In the genomic region with DNA sequence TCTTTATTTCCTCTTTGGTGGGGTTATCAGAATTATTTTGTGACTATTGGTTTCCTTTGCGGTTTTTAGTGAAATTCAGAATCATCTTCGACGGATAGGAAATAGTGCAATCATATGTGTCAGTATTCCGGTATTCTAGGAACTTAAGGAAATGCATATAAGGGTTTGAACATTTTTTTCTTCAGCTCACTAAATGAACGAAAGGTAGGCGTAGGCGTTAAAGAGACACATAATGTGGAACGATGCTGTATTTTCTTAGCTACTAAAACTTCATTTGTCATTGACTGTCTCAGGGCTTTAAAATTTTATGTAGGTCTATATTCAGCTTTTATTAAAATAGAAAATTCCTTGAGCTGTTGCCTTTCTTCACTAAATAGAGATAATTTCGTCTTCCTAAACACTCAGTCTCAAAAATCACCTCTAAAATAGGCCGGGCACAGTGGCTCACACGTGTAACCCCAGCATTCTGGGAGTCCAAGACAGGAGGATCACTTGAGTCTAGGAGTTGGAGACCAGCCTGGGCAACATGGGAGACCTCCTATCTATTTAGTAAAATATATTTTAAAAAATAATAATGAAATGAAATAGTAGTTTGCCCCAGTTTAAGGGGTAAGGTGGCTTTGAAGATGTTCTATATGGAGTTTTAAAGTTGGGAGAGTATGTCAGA, we compare ENCODE assay signal across 8 cellular contexts. TPM values are rescaled to one million over a fixed set of nuclear protein-coding genes. Genes with fewer than 3 reads are reported as not detected.
DNase-seq lines count a peak whose midpoint lies in the region; ATAC-seq, FAIRE-seq and TF ChIP-seq lines count a peak whose summit lies in the region.

No MANE protein-coding gene starts in this region.

- CTCF ChIA-PET in activated naive CD4-positive, alpha-beta T cell treated with anti-CD3 and anti-CD28 coated beads, Interleukin-2, amount 10 ng/mL, durations not matched to agents 7 days and 5 days (lab: Charles Lee), result interaction anchor here (0.7 to 8.7 kb wide), 4 partner anchors 18 to 98 kb away, joined by 3 to 67 read pairs (median 3); no protein-coding TSS in a partner anchor
- CTCF ChIA-PET in activated CD8-positive, alpha-beta T cell treated with anti-CD3 and anti-CD28 coated beads for 36 hours (lab: Charles Lee), result interaction anchor here (0.7 to 7.1 kb wide), 10 partner anchors 11 to 102 kb away, joined by 3 to 98 read pairs (median 4); a partner anchor contains a TSS

- intact Hi-C loops in activated CD8-positive, alpha-beta T cell treated with anti-CD3 and anti-CD28 coated beads for 36 hours (cut with micrococcal nuclease), result loop anchor here (2.0 to 5.0 kb wide), 3 partner anchors 17 to 96 kb away; no protein-coding TSS in a partner anchor
- intact Hi-C loops in tibial artery (cut with DNase I; ENCODE audit: low total_unique reads), result loop anchor here (5.0 kb wide), 1 partner anchor 101 kb away; a partner anchor contains a TSS

- no peaks in the 10 kb centered on the region for H3K9me3 Mint-ChIP-seq in activated naive CD4-positive, alpha-beta T cell treated with anti-CD3 and anti-CD28 coated beads, Interleukin-2, amount 10 ng/mL, durations not matched to agents 7 days and 5 days
- no peaks in the 10 kb centered on the region for H3K9me3 Mint-ChIP-seq in activated CD8-positive, alpha-beta T cell treated with anti-CD3 and anti-CD28 coated beads for 36 hours

- H3K27ac ChIP-seq in liver (ENCODE audit: low read depth in 1 of 2, low read length in 2 of 2) (peak overlapping the region; percentile 76 to 92), tibial artery (peak overlapping the region; percentile 96 to 98)

- peak overlapping the region; percentile 84 for H3K4me3 Mint-ChIP-seq in activated naive CD4-positive, alpha-beta T cell treated with anti-CD3 and anti-CD28 coated beads, Interleukin-2, amount 10 ng/mL, durations not matched to agents 7 days and 5 days
- H3K4me3 Mint-ChIP-seq in activated CD8-positive, alpha-beta T cell treated with anti-CD3 and anti-CD28 coated beads for 36 hours, result peak overlapping the region; percentile 84

- peak overlapping the region in 1 of 2 donors; percentile 68 for H3K9ac ChIP-seq in liver (ENCODE audit: low read depth in 1 of 2, low read length in 2 of 2)

- H3K27me3 Mint-ChIP-seq in activated naive CD4-positive, alpha-beta T cell treated with anti-CD3 and anti-CD28 coated beads, Interleukin-2, amount 10 ng/mL, durations not matched to agents 7 days and 5 days, result peaks cover 8% of the 10 kb centered on the region
- peaks cover 2% of the 10 kb centered on the region for H3K27me3 Mint-ChIP-seq in activated CD8-positive, alpha-beta T cell treated with anti-CD3 and anti-CD28 coated beads for 36 hours

- H3K9me3 ChIP-seq in liver (ENCODE audit: control insufficient read depth in 4 of 4, low read length in 3 of 4) (no peaks in the 10 kb centered on the region), tibial artery (no peaks in the 10 kb centered on the region)

- no peak for TF ChIP-seq RAD21 in liver (IDR thresholded peaks at IDR 0.05)

- DNase-seq in activated naive CD4-positive, alpha-beta T cell treated with anti-CD3 and anti-CD28 coated beads, Interleukin-2, amount 10 ng/mL, durations not matched to agents 7 days and 5 days, result no peak
- DNase-seq in activated naive CD4-positive, alpha-beta T cell treated with Interleukin-2 at 50 U/mL for 16 hours, result no peak
- DNase-seq in activated CD8-positive, alpha-beta T cell treated with anti-CD3 and anti-CD28 coated beads for 36 hours, result peak; percentile 17
- DNase-seq in tibial artery (no peak), NCI-H1105 (lab: John Stamatoyannopoulos, UW) (no peak), GM20000 (ENCODE audit: low spot score) (no peak), GM19239 (ENCODE audit: insufficient read length, low spot score) (no peak)

- H3K36me3 ChIP-seq in liver (ENCODE audit: control insufficient read depth in 4 of 4, insufficient read depth in 3 of 4, low read depth in 1 of 4, low read length in 3 of 4) (no peaks in the 10 kb centered on the region), tibial artery (no peaks in the 10 kb centered on the region)

- peaks cover 67% of the 10 kb centered on the region for H3K4me1 Mint-ChIP-seq in activated naive CD4-positive, alpha-beta T cell treated with anti-CD3 and anti-CD28 coated beads, Interleukin-2, amount 10 ng/mL, durations not matched to agents 7 days and 5 days
- H3K4me1 Mint-ChIP-seq in activated CD8-positive, alpha-beta T cell treated with anti-CD3 and anti-CD28 coated beads for 36 hours (ENCODE audit: low read depth), result peaks cover 56% of the 10 kb centered on the region

- peak; percentile 25 for ATAC-seq in activated CD8-positive, alpha-beta T cell treated with anti-CD3 and anti-CD28 coated beads for 36 hours

- FAIRE-seq in GM19239 (lab: Jason Lieb, UNC), result no peak

- H3K4me3 ChIP-seq in liver (ENCODE audit: low read depth in 1 of 3, low read length in 3 of 3) (no peak overlapping the region), tibial artery (no peak overlapping the region)

- peak overlapping the region; percentile 99 for H3K27ac Mint-ChIP-seq in activated naive CD4-positive, alpha-beta T cell treated with anti-CD3 and anti-CD28 coated beads, Interleukin-2, amount 10 ng/mL, durations not matched to agents 7 days and 5 days
- peak overlapping the region; percentile 100 for H3K27ac Mint-ChIP-seq in activated CD8-positive, alpha-beta T cell treated with anti-CD3 and anti-CD28 coated beads for 36 hours

- H3K27me3 ChIP-seq in liver (ENCODE audit: control insufficient read depth in 4 of 4, insufficient read depth in 4 of 4, low read length in 3 of 4) (no peaks in the 10 kb centered on the region), tibial artery (no peaks in the 10 kb centered on the region)

- H3K4me1 ChIP-seq in liver (ENCODE audit: control insufficient read depth in 4 of 4, insufficient read depth in 4 of 4, low read length in 3 of 4) (peaks cover 2 to 21% (median 7%) of the 10 kb centered on the region in 4 donors), tibial artery (peaks cover 0 to 16% (median 2%) of the 10 kb centered on the region in 4 donors)

- 70% methylated on average over 11 of the region's 11 CpGs for WGBS in liver

- POLR2A ChIA-PET in activated CD8-positive, alpha-beta T cell treated with anti-CD3 and anti-CD28 coated beads for 36 hours (lab: Charles Lee), result interaction anchor here (0.9 to 3.8 kb wide), 8 partner anchors 12 to 156 kb away, joined by 3 to 32 read pairs (median 8); a partner anchor contains a TSS

- H3K36me3 Mint-ChIP-seq in activated naive CD4-positive, alpha-beta T cell treated with anti-CD3 and anti-CD28 coated beads, Interleukin-2, amount 10 ng/mL, durations not matched to agents 7 days and 5 days, result peaks cover 18% of the 10 kb centered on the region
- H3K36me3 Mint-ChIP-seq in activated CD8-positive, alpha-beta T cell treated with anti-CD3 and anti-CD28 coated beads for 36 hours (ENCODE audit: low read depth), result peaks cover 21% of the 10 kb centered on the region

- TF ChIP-seq CTCF in activated CD8-positive, alpha-beta T cell treated with anti-CD3 and anti-CD28 coated beads for 36 hours (IDR thresholded peaks at IDR 0.05), result no peak
- TF ChIP-seq CTCF in liver (IDR thresholded peaks at IDR 0.05; ENCODE audit: low read depth, low read length, missing input control), result no peak
- TF ChIP-seq CTCF in tibial artery (IDR thresholded peaks at IDR 0.05), result no peak
- no peak for TF ChIP-seq CTCF in GM20000 (IDR thresholded peaks at IDR 0.05; ENCODE audit: extremely low read depth, missing control alignments)

TF ChIP-seq in liver, 16 proteins besides CTCF, POLR2A, EP300 and RAD21:
- TF ChIP-seq, protein P1, sequence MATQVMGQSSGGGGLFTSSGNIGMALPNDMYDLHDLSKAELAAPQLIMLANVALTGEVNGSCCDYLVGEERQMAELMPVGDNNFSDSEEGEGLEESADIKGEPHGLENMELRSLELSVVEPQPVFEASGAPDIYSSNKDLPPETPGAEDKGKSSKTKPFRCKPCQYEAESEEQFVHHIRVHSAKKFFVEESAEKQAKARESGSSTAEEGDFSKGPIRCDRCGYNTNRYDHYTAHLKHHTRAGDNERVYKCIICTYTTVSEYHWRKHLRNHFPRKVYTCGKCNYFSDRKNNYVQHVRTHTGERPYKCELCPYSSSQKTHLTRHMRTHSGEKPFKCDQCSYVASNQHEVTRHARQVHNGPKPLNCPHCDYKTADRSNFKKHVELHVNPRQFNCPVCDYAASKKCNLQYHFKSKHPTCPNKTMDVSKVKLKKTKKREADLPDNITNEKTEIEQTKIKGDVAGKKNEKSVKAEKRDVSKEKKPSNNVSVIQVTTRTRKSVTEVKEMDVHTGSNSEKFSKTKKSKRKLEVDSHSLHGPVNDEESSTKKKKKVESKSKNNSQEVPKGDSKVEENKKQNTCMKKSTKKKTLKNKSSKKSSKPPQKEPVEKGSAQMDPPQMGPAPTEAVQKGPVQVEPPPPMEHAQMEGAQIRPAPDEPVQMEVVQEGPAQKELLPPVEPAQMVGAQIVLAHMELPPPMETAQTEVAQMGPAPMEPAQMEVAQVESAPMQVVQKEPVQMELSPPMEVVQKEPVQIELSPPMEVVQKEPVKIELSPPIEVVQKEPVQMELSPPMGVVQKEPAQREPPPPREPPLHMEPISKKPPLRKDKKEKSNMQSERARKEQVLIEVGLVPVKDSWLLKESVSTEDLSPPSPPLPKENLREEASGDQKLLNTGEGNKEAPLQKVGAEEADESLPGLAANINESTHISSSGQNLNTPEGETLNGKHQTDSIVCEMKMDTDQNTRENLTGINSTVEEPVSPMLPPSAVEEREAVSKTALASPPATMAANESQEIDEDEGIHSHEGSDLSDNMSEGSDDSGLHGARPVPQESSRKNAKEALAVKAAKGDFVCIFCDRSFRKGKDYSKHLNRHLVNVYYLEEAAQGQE (IDR thresholded peaks at IDR 0.05), result no peak
- peak; percentile 12 for TF ChIP-seq NR2F2 (IDR thresholded peaks at IDR 0.05)
- no peak for TF ChIP-seq TAF1 (conservative IDR thresholded peaks at IDR 0.05)
- TF ChIP-seq, protein P2, sequence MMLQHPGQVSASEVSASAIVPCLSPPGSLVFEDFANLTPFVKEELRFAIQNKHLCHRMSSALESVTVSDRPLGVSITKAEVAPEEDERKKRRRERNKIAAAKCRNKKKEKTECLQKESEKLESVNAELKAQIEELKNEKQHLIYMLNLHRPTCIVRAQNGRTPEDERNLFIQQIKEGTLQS (IDR thresholded peaks at IDR 0.05), result no peak
- TF ChIP-seq FOXA2 (IDR thresholded peaks at IDR 0.05), result no peak

RNA-seq across cellular contexts. Expression of a gene that starts 1.5 kb away (rescaled TPM):
- total RNA-seq in activated CD8-positive, alpha-beta T cell treated with anti-CD3 and anti-CD28 coated beads for 36 hours, result 10 to 100 TPM; 38.8 to 40.0 TPM
- 10 to 100 TPM; 26.0 to 57.6 TPM for total RNA-seq in liver
- 10 to 100 TPM; 12.5 to 17.9 TPM for polyA plus RNA-seq in liver
